Comparison of ENCODE assay signal across 1 cellular context in the genomic region with DNA sequence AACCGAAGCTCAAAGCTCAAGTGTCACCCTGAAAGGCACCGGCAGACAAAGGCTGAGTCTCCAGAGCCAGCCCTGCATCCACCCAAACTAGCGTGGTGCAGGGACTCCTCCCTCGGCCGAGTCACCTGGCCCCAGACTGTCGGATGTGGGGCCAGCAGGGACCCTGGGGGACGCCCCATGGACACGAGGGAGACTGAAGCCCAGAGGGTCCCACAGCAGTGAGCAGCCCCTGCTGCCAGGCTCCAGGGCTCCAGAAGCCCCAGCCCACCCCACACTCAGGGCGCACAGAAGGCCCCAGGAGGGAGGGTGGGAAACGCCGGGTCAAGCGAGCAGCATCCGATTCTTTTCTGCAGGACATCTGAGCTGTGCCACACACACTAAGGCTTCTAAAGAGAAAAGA.
TF ChIP-seq lines count a peak whose summit lies in the region.

No MANE protein-coding gene starts in this region.

TF ChIP-seq in GM12878, 131 proteins besides CTCF, POLR2A, EP300 and RAD21:
- TF ChIP-seq SUZ12 (IDR thresholded peaks at IDR 0.05; ENCODE audit: unreplicated experiment) (no peak), LARP7 (IDR thresholded peaks at IDR 0.05) (no peak), TBL1XR1 (IDR thresholded peaks at IDR 0.05; ENCODE audit: low read depth, low read length) (no peak), REST (IDR thresholded peaks at IDR 0.05; ENCODE audit: low read depth, low read length) (no peak), GATAD2B (conservative IDR thresholded peaks at IDR 0.05; ENCODE audit: low read depth) (no peak), SP1 (IDR thresholded peaks at IDR 0.05; ENCODE audit: low read depth, low read length) (no peak), SMAD5 (IDR thresholded peaks at IDR 0.05; ENCODE audit: low read depth) (no peak), POU2F2 (IDR thresholded peaks at IDR 0.05; ENCODE audit: borderline replicate concordance, low read depth, low read length) (no peak), BMI1 (IDR thresholded peaks at IDR 0.05; ENCODE audit: borderline replicate concordance) (no peak), ZNF24 (IDR thresholded peaks at IDR 0.05) (no peak), ZSCAN29 (IDR thresholded peaks at IDR 0.05) (no peak), KDM1A (IDR thresholded peaks at IDR 0.05; ENCODE audit: borderline replicate concordance) (no peak), E2F4 (IDR thresholded peaks at IDR 0.05; ENCODE audit: low read depth, low read length) (no peak)
